13 cellular contexts compared by ENCODE assay signal in the genomic region with DNA sequence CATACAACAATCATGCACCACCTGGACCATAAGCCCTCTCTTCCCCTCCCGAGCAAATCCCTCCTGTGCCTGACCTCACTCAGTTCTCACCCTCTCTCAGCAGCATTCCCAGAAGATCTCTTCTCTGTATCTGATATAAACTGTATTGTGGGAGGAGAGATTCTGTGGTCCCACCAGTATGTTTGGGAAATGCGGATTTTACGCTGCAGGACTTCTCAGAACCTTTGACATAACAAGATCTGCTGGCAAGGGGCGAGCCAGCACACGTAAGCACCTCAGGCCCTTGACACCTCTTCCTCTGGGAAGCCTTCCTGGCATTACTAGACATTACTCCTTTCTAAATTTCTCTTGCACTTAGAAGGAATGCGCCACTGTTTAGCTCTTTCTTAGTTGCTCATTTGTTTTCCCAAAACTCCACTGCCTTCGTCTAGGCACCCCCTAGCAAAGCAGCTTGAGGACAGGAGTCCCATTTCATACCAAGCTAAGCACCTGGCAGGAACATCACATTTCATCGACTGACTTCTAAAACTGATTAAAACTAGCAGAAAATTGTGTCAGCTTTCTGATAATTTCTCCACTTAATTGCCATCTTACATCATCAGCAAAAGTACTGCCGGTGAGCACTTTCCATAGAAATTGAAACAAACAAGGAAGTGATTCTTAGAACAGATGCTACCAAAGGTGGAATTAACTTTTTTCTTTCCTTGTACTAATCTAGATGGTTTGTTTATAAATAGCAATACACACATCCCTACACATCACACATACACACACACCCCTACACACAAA.
"Had no signal": no experiment of that assay in that cellular context is flagged by ENCODE, and none has a peak within 500 bp of the region (broad histone marks: within the 10 kb centered on the region; RNA-seq: fewer than 3 reads in every experiment).

No MANE protein-coding gene starts in this region.

- H3K9me3 ChIP-seq: esophagus squamous epithelium, neutrophil, tibial artery had no signal

- H3K4me3 ChIP-seq: esophagus squamous epithelium, lung, tibial artery had no signal

- H3K27ac Mint-ChIP-seq: T-helper 17 cell had no signal

- ATAC-seq: right cardiac atrium, T-helper 17 cell had no signal

- H3K27me3 ChIP-seq: brain microvascular endothelial cell, esophagus squamous epithelium, neutrophil, tibial artery had no signal

- H3K36me3 ChIP-seq: brain microvascular endothelial cell, esophagus squamous epithelium, neutrophil, tibial artery had no signal

- DNase-seq: activated CD4-positive, alpha-beta T cell treated with anti-CD3 and anti-CD28 coated beads, Interleukin-2, amount 50 U/mL, for 1 hour; activated gamma-delta T cell; activated T-cell treated with anti-CD3 and anti-CD28 coated beads, Interleukin-2, amount 50 U/mL, for 1 hour; brain microvascular endothelial cell; esophagus squamous epithelium; foreskin fibroblast; glutamatergic neuron; midbrain; right cardiac atrium; T-helper 17 cell; tibial artery had no signal

- H3K27ac ChIP-seq: brain microvascular endothelial cell, esophagus squamous epithelium, neutrophil, tibial artery had no signal

- H3K4me1 ChIP-seq: esophagus squamous epithelium, tibial artery had no signal
